In the genomic region with DNA sequence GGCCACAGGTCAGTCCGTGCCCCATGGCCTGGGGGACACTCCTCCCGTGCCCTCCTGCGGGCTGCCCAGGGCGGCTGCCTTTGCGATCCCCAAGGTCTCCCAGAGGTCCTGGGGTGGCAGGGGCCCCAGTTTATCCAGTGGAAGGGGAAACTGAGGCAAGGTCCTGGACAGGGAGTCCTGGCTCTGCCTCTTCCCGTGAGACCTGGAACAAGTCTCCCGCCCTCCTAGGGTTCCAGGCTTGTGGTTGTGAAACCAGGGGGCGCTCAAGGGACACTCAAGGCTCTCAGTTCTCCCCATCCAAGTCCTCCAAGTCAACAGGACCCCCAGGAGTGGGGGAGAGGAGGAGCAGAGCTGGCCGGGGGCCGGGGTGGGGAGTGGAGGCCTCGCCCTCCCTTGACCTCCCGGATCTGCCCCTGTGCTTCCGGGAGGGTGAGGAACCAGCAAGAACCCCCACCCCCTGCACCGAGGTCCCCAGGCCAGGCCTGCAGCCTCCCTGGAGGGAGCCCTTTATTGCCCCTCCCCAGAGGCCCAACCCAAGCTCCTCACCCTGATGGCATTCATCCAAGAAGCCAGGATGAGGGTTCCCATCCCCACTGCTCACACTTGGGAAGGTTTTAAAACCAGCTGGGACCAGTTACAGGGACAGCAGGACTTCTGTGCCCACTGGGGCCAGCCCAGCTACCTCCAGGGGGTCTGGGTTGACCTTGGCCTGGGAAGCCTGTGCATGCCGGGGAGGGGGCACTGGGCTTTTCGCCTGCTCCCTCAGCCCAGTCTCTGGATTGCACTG, we compare ENCODE assay signal across 8 cellular contexts. TPM values are rescaled to one million over a fixed set of nuclear protein-coding genes. Genes with fewer than 3 reads are reported as not detected.
DNase-seq lines count a peak whose midpoint lies in the region; ATAC-seq and TF ChIP-seq lines count a peak whose summit lies in the region.

No MANE protein-coding gene starts in this region.

- TF ChIP-seq CTCF in GM10266 (IDR thresholded peaks at IDR 0.05; ENCODE audit: control insufficient read depth, insufficient read depth, low read depth, missing control alignments) (peak; percentile 19), OCI-LY3 (IDR thresholded peaks at IDR 0.05; ENCODE audit: low read depth, low read length) (peak; percentile 48), fibroblast of mammary gland (conservative IDR thresholded peaks at IDR 0.05; ENCODE audit: control insufficient read depth, insufficient read depth, low read depth, low read length) (peak; percentile 39)

- H3K4me1 ChIP-seq in OCI-LY3 (ENCODE audit: low read length), result no peaks in the 10 kb centered on the region

- no peaks in the 10 kb centered on the region for H3K9me3 ChIP-seq in OCI-LY3 (ENCODE audit: insufficient read depth, low read length)

- H3K4me3 ChIP-seq in OCI-LY3 (ENCODE audit: low read length) (no peak overlapping the region), fibroblast of mammary gland (ENCODE audit: control insufficient read depth, low read depth, low read length) (no peak overlapping the region)

- H2AFZ ChIP-seq in OCI-LY3 (ENCODE audit: low read depth, low read length), result no peak overlapping the region

- no peaks in the 10 kb centered on the region for H3K36me3 ChIP-seq in OCI-LY3 (replicated peaks; ENCODE audit: low read depth, low read length)

- H4K20me1 ChIP-seq in OCI-LY3 (ENCODE audit: insufficient read depth, low read length), result no peaks in the 10 kb centered on the region

- no peak overlapping the region for H3K27ac ChIP-seq in OCI-LY3 (ENCODE audit: low read length)

- in situ Hi-C loops in ACHN (cut with HindIII; ENCODE audit: low pct_ligation_motif_present, low pct_unique_long_range_greater_than_20kb, low sequenced_read_pairs), result no loop called here

- H3K9ac ChIP-seq in OCI-LY3 (ENCODE audit: low read length), result no peak overlapping the region

- DNase-seq in ACHN (peak; percentile 41), GM10266 (ENCODE audit: extremely low spot score) (no peak), fibroblast of mammary gland (ENCODE audit: low read depth) (peak; percentile 29), H4 (ENCODE audit: low spot score) (no peak)
- DNase-seq in activated T-cell treated with anti-CD3 and anti-CD28 coated beads, Interleukin-2, amount 50 U/mL, for 48 hours, result no peak

- no peaks in the 10 kb centered on the region for H3K79me2 ChIP-seq in OCI-LY3 (ENCODE audit: low read length)

- ATAC-seq in GM18520 (IDR thresholded peaks at IDR 0.05; ENCODE audit: unreplicated experiment) (no peak), HG03354 (IDR thresholded peaks at IDR 0.05; ENCODE audit: poor library complexity, severe bottlenecking, unreplicated experiment) (no peak)

- no peak overlapping the region for H3K4me2 ChIP-seq in OCI-LY3 (ENCODE audit: low read length)

- peaks cover 12% of the 10 kb centered on the region; the same call in 1 of the 2 replicates for H3K27me3 ChIP-seq in OCI-LY3 (ENCODE audit: low read depth, low read length)

RNA-seq across cellular contexts. Expression of a gene that starts 24.7 kb away (rescaled TPM):
- 12.5 and 20.3 TPM in 2 replicates for total RNA-seq in H4 (2014; rRNA removed; shearing (Covaris generic))

RNA-seq across cellular contexts. Expression of a gene that starts 48.3 kb away (rescaled TPM):
- total RNA-seq in H4 (2014; rRNA removed; shearing (Covaris generic)), result 5.6 and 6.0 TPM in 2 replicates

Comparison
In these comparisons a context has a peak if more than half of its experiments do, and no peak if none do; other contexts are left out.
1. DNase-seq: peak in ACHN (single experiment) and fibroblast of mammary gland (single experiment); none in GM10266 (single experiment), H4 (single experiment) and activated T-cell treated with anti-CD3 and anti-CD28 coated beads, Interleukin-2, amount 50 U/mL, for 48 hours (0 of 2).
2. Peak in every context shown above with its lines, with median percentiles within 50 percentile points of each other: CTCF ChIP-seq.